31 cellular contexts compared by ENCODE assay signal in the genomic region with DNA sequence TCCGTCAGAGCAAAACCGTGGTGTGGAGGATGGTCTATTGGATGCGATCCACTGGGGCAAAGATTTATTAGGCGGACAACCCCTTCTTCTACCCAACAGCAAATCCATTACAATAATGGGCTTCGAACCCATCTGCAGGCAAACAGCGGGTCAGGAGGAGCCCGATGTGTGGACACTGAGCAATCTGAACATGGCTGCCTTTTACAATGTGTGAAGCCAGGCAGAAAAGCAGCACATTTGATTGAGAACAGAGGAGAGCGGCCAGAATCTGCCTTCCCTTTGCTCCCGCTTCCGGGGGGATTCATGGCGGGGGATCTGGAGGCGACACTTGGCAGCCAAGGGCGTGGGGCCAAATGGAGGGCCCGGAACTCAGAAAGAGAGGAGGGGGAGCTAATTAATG.
"Had no signal": no experiment of that assay in that cellular context is flagged by ENCODE, and none has a peak within 500 bp of the region (broad histone marks: within the 10 kb centered on the region; RNA-seq: fewer than 3 reads in every experiment).

No MANE protein-coding gene starts in this region.

- ATAC-seq: activated naive CD4-positive, alpha-beta T cell treated with anti-CD3 and anti-CD28 coated beads, Interleukin-2, amount 50 U/mL, for 72 hours; activated T-cell treated with anti-CD3 and anti-CD28 coated beads, Interleukin-2, amount 50 U/mL, for 72 hours; body of pancreas; effector memory CD8-positive, alpha-beta T cell; foreskin keratinocyte; gastrocnemius medialis; heart left ventricle had no signal

- H3K4me1 ChIP-seq: body of pancreas, breast epithelium, esophagus muscularis mucosa, foreskin keratinocyte, gastrocnemius medialis, heart left ventricle had no signal

- DNase-seq: activated CD4-positive, alpha-beta memory T cell treated with anti-CD3 and anti-CD28 coated beads, Interleukin-2, amount 10 ng/mL, durations not matched to agents 7 days and 5 days; activated CD4-positive, alpha-beta T cell treated with anti-CD3 and anti-CD28 coated beads for 4 hours; activated CD4-positive, alpha-beta T cell treated with anti-CD3 and anti-CD28 coated beads, Interleukin-2, amount 10 ng/mL, durations not matched to agents 7 days and 5 days; activated CD4-positive, alpha-beta T cell treated with anti-CD3 and anti-CD28 coated beads, Interleukin-2, amount 50 U/mL, for 4 hours; activated CD4-positive, CD25-positive, alpha-beta regulatory T cell; activated CD4-positive, CD25-positive, alpha-beta regulatory T cell treated with anti-CD3 and anti-CD28 coated beads, Interleukin-2, amount 50 U/mL, for 72 hours; activated CD8-positive, alpha-beta memory T cell treated with anti-CD3 and anti-CD28 coated beads for 24 hours; activated CD8-positive, alpha-beta memory T cell treated with anti-CD3 and anti-CD28 coated beads, Interleukin-2, amount 50 U/mL, for 4 hours; activated gamma-delta T cell; activated naive CD4-positive, alpha-beta T cell; activated naive CD4-positive, alpha-beta T cell treated with anti-CD3 and anti-CD28 coated beads, Interleukin-2, amount 10 ng/mL, durations not matched to agents 7 days and 5 days; activated naive CD8-positive, alpha-beta T cell treated with anti-CD3 and anti-CD28 coated beads, Interleukin-2, amount 10 ng/mL, durations not matched to agents 7 days and 5 days; activated T-cell treated with anti-CD3 and anti-CD28 coated beads for 4 hours; activated T-cell treated with anti-CD3 and anti-CD28 coated beads, Interleukin-2, amount 50 U/mL, for 24 hours; activated T-cell treated with anti-CD3 and anti-CD28 coated beads, Interleukin-2, amount 50 U/mL, for 72 hours; body of pancreas; cortex of kidney; dermis blood vessel endothelial cell; effector CD4-positive, alpha-beta T cell; effector memory CD8-positive, alpha-beta T cell; erythroblast; foreskin keratinocyte; gastrocnemius medialis; glutamatergic neuron; heart left ventricle; T-helper 2 cell had no signal

- H3K27me3 ChIP-seq: body of pancreas, esophagus muscularis mucosa, foreskin keratinocyte, gastrocnemius medialis had no signal

- H3K36me3 ChIP-seq: breast epithelium, cardiac muscle cell, esophagus muscularis mucosa, gastrocnemius medialis, heart left ventricle had no signal

- H3K9me3 ChIP-seq: body of pancreas, breast epithelium, gastrocnemius medialis, heart left ventricle had no signal

- H3K4me3 Mint-ChIP-seq: activated CD4-positive, alpha-beta memory T cell treated with anti-CD3 and anti-CD28 coated beads, Interleukin-2, amount 10 ng/mL, durations not matched to agents 7 days and 5 days; activated CD4-positive, alpha-beta T cell treated with anti-CD3 and anti-CD28 coated beads, Interleukin-2, amount 10 ng/mL, durations not matched to agents 7 days and 5 days; activated naive CD4-positive, alpha-beta T cell treated with anti-CD3 and anti-CD28 coated beads, Interleukin-2, amount 10 ng/mL, durations not matched to agents 7 days and 5 days; activated naive CD8-positive, alpha-beta T cell treated with anti-CD3 and anti-CD28 coated beads, Interleukin-2, amount 10 ng/mL, durations not matched to agents 7 days and 5 days; activated T-cell treated with anti-CD3 and anti-CD28 coated beads, Interleukin-2, amount 50 U/mL, for 24 hours; activated T-cell treated with anti-CD3 and anti-CD28 coated beads, Interleukin-2, amount 50 U/mL, for 72 hours; central memory CD8-positive, alpha-beta T cell; effector memory CD8-positive, alpha-beta T cell had no signal

- H3K4me1 Mint-ChIP-seq: activated CD4-positive, alpha-beta memory T cell treated with anti-CD3 and anti-CD28 coated beads, Interleukin-2, amount 10 ng/mL, durations not matched to agents 7 days and 5 days; activated CD4-positive, alpha-beta T cell treated with anti-CD3 and anti-CD28 coated beads, Interleukin-2, amount 10 ng/mL, durations not matched to agents 7 days and 5 days; activated naive CD4-positive, alpha-beta T cell treated with anti-CD3 and anti-CD28 coated beads, Interleukin-2, amount 10 ng/mL, durations not matched to agents 7 days and 5 days; activated naive CD8-positive, alpha-beta T cell treated with anti-CD3 and anti-CD28 coated beads, Interleukin-2, amount 10 ng/mL, durations not matched to agents 7 days and 5 days; central memory CD8-positive, alpha-beta T cell had no signal

- H3K4me3 ChIP-seq: body of pancreas, breast epithelium, cardiac muscle cell, esophagus muscularis mucosa, gastrocnemius medialis, heart left ventricle had no signal

- H3K27ac ChIP-seq: body of pancreas, breast epithelium, cardiac muscle cell, esophagus muscularis mucosa, foreskin keratinocyte, gastrocnemius medialis, heart left ventricle had no signal

- H3K36me3 Mint-ChIP-seq: activated naive CD4-positive, alpha-beta T cell treated with anti-CD3 and anti-CD28 coated beads, Interleukin-2, amount 10 ng/mL, durations not matched to agents 7 days and 5 days; activated naive CD4-positive, alpha-beta T cell treated with anti-CD3 and anti-CD28 coated beads, Interleukin-2, amount 50 U/mL, for 72 hours; activated naive CD8-positive, alpha-beta T cell treated with anti-CD3 and anti-CD28 coated beads, Interleukin-2, amount 10 ng/mL, durations not matched to agents 7 days and 5 days had no signal

- H3K27ac Mint-ChIP-seq: activated CD4-positive, alpha-beta memory T cell treated with anti-CD3 and anti-CD28 coated beads, Interleukin-2, amount 10 ng/mL, durations not matched to agents 7 days and 5 days; activated CD4-positive, alpha-beta T cell treated with anti-CD3 and anti-CD28 coated beads, Interleukin-2, amount 10 ng/mL, durations not matched to agents 7 days and 5 days; activated naive CD4-positive, alpha-beta T cell treated with anti-CD3 and anti-CD28 coated beads, Interleukin-2, amount 10 ng/mL, durations not matched to agents 7 days and 5 days; activated naive CD4-positive, alpha-beta T cell treated with anti-CD3 and anti-CD28 coated beads, Interleukin-2, amount 50 U/mL, for 72 hours; activated naive CD8-positive, alpha-beta T cell treated with anti-CD3 and anti-CD28 coated beads, Interleukin-2, amount 10 ng/mL, durations not matched to agents 7 days and 5 days; activated T-cell treated with anti-CD3 and anti-CD28 coated beads, Interleukin-2, amount 50 U/mL, for 24 hours; activated T-cell treated with anti-CD3 and anti-CD28 coated beads, Interleukin-2, amount 50 U/mL, for 72 hours; effector memory CD8-positive, alpha-beta T cell had no signal

- H3K9me3 Mint-ChIP-seq: activated CD4-positive, alpha-beta memory T cell treated with anti-CD3 and anti-CD28 coated beads, Interleukin-2, amount 10 ng/mL, durations not matched to agents 7 days and 5 days; activated CD4-positive, alpha-beta T cell treated with anti-CD3 and anti-CD28 coated beads, Interleukin-2, amount 10 ng/mL, durations not matched to agents 7 days and 5 days; activated naive CD4-positive, alpha-beta T cell treated with anti-CD3 and anti-CD28 coated beads, Interleukin-2, amount 10 ng/mL, durations not matched to agents 7 days and 5 days; activated naive CD4-positive, alpha-beta T cell treated with anti-CD3 and anti-CD28 coated beads, Interleukin-2, amount 50 U/mL, for 72 hours; activated naive CD8-positive, alpha-beta T cell treated with anti-CD3 and anti-CD28 coated beads, Interleukin-2, amount 10 ng/mL, durations not matched to agents 7 days and 5 days; activated T-cell treated with anti-CD3 and anti-CD28 coated beads, Interleukin-2, amount 50 U/mL, for 24 hours; central memory CD8-positive, alpha-beta T cell had no signal

- H3K27me3 Mint-ChIP-seq: activated CD4-positive, alpha-beta memory T cell treated with anti-CD3 and anti-CD28 coated beads, Interleukin-2, amount 10 ng/mL, durations not matched to agents 7 days and 5 days; central memory CD8-positive, alpha-beta T cell had no signal
